Comparison of ENCODE assay signal across 16 cellular contexts in genomic region chr19:57759096-57759495, GRCh38. TPM values are rescaled to one million over a fixed set of nuclear protein-coding genes. Genes with fewer than 3 reads are reported as not detected.
A peak's percentile ranks its signal among the peaks of the same experiment; 100 is the strongest.
DNase-seq lines count a peak whose midpoint lies in the region; ATAC-seq and TF ChIP-seq lines count a peak whose summit lies in the region.
"Had no signal": no experiment of that assay in that cellular context is flagged by ENCODE, and none has a peak within 500 bp of the region (broad histone marks: within the 10 kb centered on the region; RNA-seq: fewer than 3 reads in every experiment).

No MANE protein-coding gene starts in this region.

- H3K27me3 ChIP-seq in Panc1 (ENCODE audit: control insufficient read depth, insufficient read depth, low read length) (no peaks in the 10 kb centered on the region), liver (ENCODE audit: control insufficient read depth in 4 of 4, insufficient read depth in 4 of 4, low read length in 3 of 4) (no peaks in the 10 kb centered on the region)
- H3K27me3 ChIP-seq: BLaER1 had no signal

- H3K4me1 ChIP-seq in Panc1 (ENCODE audit: control insufficient read depth, insufficient read depth, low read length) (no peaks in the 10 kb centered on the region), liver (ENCODE audit: control insufficient read depth in 4 of 4, insufficient read depth in 4 of 4, low read length in 3 of 4) (no peaks in the 10 kb centered on the region)
- H3K4me1 ChIP-seq: BLaER1, Caco-2, HAP-1 had no signal

- BruUV-seq in Panc1 (replicated peaks; lab: Mats Ljungman, UMichigan): no TSS peak

- peaks cover under 1% of the 10 kb centered on the region for H3K36me3 ChIP-seq in Panc1 (ENCODE audit: control insufficient read depth, insufficient read depth, low read length)
- H3K36me3 ChIP-seq in liver (ENCODE audit: control insufficient read depth in 4 of 4, insufficient read depth in 3 of 4, low read depth in 1 of 4, low read length in 3 of 4): peaks cover 5 to 83% (median 57%) of the 10 kb centered on the region in 4 donors

- H3K4me3 ChIP-seq in Panc1 (ENCODE audit: low read depth in 2 of 2, low read length in 2 of 2): no peak overlapping the region
- peak overlapping the region in 2 of 3 donors; percentile 30 to 50 for H3K4me3 ChIP-seq in liver (ENCODE audit: low read depth in 1 of 3, low read length in 3 of 3)
- H3K4me3 ChIP-seq: BLaER1, HAP-1 had no signal

- CTCF ChIA-PET in Panc1 (lab: Charles Lee): no interaction called here

- no peak for TF ChIP-seq RAD21 in liver (IDR thresholded peaks at IDR 0.05)

- intact Hi-C loops in Panc1 (cut with micrococcal nuclease; ENCODE audit: unreplicated experiment): no loop called here

- POLR2A ChIA-PET in Panc1 (lab: Charles Lee): no interaction called here

- H3K27ac ChIP-seq in Panc1 (ENCODE audit: low read length) (no peak overlapping the region), liver (ENCODE audit: low read depth in 1 of 2, low read length in 2 of 2) (no peak overlapping the region)
- H3K27ac ChIP-seq: BLaER1, HL-60 had no signal

- WGBS in liver: 100% methylated on average over 2 of the region's 2 CpGs

- ATAC-seq in Panc1 (peak; percentile 40; the same call in 1 of the 2 replicates), GM18498 (IDR thresholded peaks at IDR 0.05; ENCODE audit: unreplicated experiment) (no peak), GM21723 (IDR thresholded peaks at IDR 0.05; ENCODE audit: unreplicated experiment) (no peak)

- TF ChIP-seq CTCF in Panc1 (IDR thresholded peaks at IDR 0.05): no peak
- TF ChIP-seq CTCF in liver (IDR thresholded peaks at IDR 0.05; ENCODE audit: low read depth, low read length, missing input control): no peak

- in situ Hi-C loops in Panc1 (cut with HindIII; ENCODE audit: low pct_unique_long_range_greater_than_20kb, low sequenced_read_pairs): no loop called here

- H3K9me3 ChIP-seq in Panc1 (ENCODE audit: control insufficient read depth, insufficient read depth, low read depth, low read length) (peaks cover 23% of the 10 kb centered on the region), liver (ENCODE audit: control insufficient read depth in 4 of 4, low read length in 3 of 4) (peaks cover 6 to 55% (median 34%) of the 10 kb centered on the region in 4 donors)
- H3K9me3 ChIP-seq: Caco-2 had no signal

- DNase-seq in NCI-H82 (lab: John Stamatoyannopoulos, UW) (peak; percentile 2), NCI-H82 treated with DMSO at 0.1 percent for 48 hours (lab: John Stamatoyannopoulos, UW; ENCODE audit: unreplicated experiment) (no peak), Panc1 (ENCODE audit: low read depth, low spot score) (no peak)
- no peak for DNase-seq in activated CD8-positive, alpha-beta memory T cell treated with anti-CD3 and anti-CD28 coated beads, Interleukin-2, amount 50 U/mL, for 48 hours
- DNase-seq: 8988T; AML-193; Caco-2; CD8-positive, alpha-beta memory T cell; GOT3 had no signal

- H3K9ac ChIP-seq in liver (ENCODE audit: low read depth in 1 of 2, low read length in 2 of 2): no peak overlapping the region
- H3K9ac ChIP-seq: BLaER1 had no signal

TF ChIP-seq in liver, 16 proteins besides CTCF, POLR2A, EP300 and RAD21:
- TF ChIP-seq RXRA (IDR thresholded peaks at IDR 0.05): no peak
- no peak for TF ChIP-seq TAF1 (conservative IDR thresholded peaks at IDR 0.05)

RNA-seq across cellular contexts. Expression of gene ZNF586, which starts 10.4 kb away (rescaled TPM):
- total RNA-seq in Panc1 (2021; ENCODE audit: unreplicated experiment) (10.7 TPM), liver (10 to 100 TPM; 10.4 to 11.8 TPM)
- 12.3 TPM for polyA plus RNA-seq in Panc1 (2012; ENCODE audit: insufficient read length)
- 1 to 10 TPM; 2.3 to 3.1 TPM for polyA plus RNA-seq in liver

RNA-seq across cellular contexts. Expression of gene ZNF776, which starts 12.5 kb away (rescaled TPM):
- total RNA-seq in Panc1 (2021; ENCODE audit: unreplicated experiment) (19.5 TPM), liver (10 to 100 TPM in 1 of 2 donors, 1 to 10 TPM in 1; 8.7 to 20.3 TPM)
- polyA plus RNA-seq in Panc1 (2012; ENCODE audit: insufficient read length): 9.1 TPM
- 1 to 10 TPM; 2.0 to 4.1 TPM for polyA plus RNA-seq in liver

RNA-seq across cellular contexts. Expression of gene ZNF671, which starts 31.7 kb away (rescaled TPM):
- total RNA-seq in Panc1 (2021; ENCODE audit: unreplicated experiment) (not detected), liver (1 to 10 TPM; 2.4 to 9.3 TPM)
- polyA plus RNA-seq in Panc1 (2012; ENCODE audit: insufficient read length): 0.59 TPM
- polyA plus RNA-seq in liver: 1 to 10 TPM in 1 of 2 donors, under 1 TPM in 1; 0.78 to 1.6 TPM
- total RNA-seq: Caco-2 had no signal

RNA-seq across cellular contexts. Expression of gene ZNF154, which starts 50.1 kb away (rescaled TPM):
- not detected for total RNA-seq in Panc1 (2021; ENCODE audit: unreplicated experiment)
- 0.12 TPM for polyA plus RNA-seq in Panc1 (2012; ENCODE audit: insufficient read length)
- 1 to 10 TPM; 2.2 to 4.7 TPM for total RNA-seq in liver
- under 1 TPM; 0.32 to 0.36 TPM for polyA plus RNA-seq in liver
- total RNA-seq: Caco-2, Daoy had no signal

RNA-seq across cellular contexts. Expression of gene ZNF552, which starts 55.6 kb away (rescaled TPM):
- total RNA-seq in Panc1 (2021; ENCODE audit: unreplicated experiment): 7.5 TPM
- 4.1 TPM for polyA plus RNA-seq in Panc1 (2012; ENCODE audit: insufficient read length)
- total RNA-seq in liver: 10 to 100 TPM in 1 of 2 donors, 1 to 10 TPM in 1; 5.4 to 16.1 TPM
- polyA plus RNA-seq in liver: 1 to 10 TPM; 3.1 to 5.5 TPM

Comparison
In these comparisons a context has a peak if more than half of its experiments do, and no peak if none do; other contexts are left out.
1. H3K4me3 ChIP-seq: peak in liver (2 of 3); none in Panc1 (0 of 2).